1 cellular context compared by ENCODE assay signal in genomic region chr12:107662431-107662830, GRCh38.
TF ChIP-seq lines count a peak whose summit lies in the region.

No MANE protein-coding gene starts in this region.

TF ChIP-seq in H1, 55 proteins besides CTCF, POLR2A, EP300 and RAD21:
- TF ChIP-seq SP2 (IDR thresholded peaks at IDR 0.05; ENCODE audit: low read length) (no peak), EGR1 (IDR thresholded peaks at IDR 0.05; ENCODE audit: borderline replicate concordance, low read depth, low read length) (no peak), POU5F1 (IDR thresholded peaks at IDR 0.05; ENCODE audit: low read depth, low read length) (no peak), SP4 (IDR thresholded peaks at IDR 0.05; ENCODE audit: low read length) (no peak)
